In the genomic region with DNA sequence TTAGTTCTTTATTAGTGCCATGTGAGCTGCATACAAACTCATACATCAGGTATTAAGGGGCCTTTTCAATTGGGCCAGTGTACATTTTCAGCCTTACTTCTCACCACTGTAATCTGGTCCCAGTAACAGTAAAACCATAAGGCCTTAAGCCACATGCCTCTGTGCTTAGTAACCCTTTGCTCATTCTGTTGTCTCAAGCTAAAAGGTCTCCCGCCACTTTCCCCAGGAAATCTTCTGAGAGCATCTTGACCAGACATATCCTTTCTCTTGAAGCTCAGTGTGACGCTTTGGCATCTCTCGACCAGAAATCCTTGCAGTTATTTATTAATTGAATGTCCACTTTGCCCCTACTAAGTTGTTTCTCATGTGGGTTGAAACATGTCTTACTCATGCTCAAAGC, we compare ENCODE assay signal across 14 cellular contexts.
"Had no signal": no experiment of that assay in that cellular context is flagged by ENCODE, and none has a peak within 500 bp of the region (broad histone marks: within the 10 kb centered on the region; RNA-seq: fewer than 3 reads in every experiment).

No MANE protein-coding gene starts in this region.

- H3K4me1 ChIP-seq: left lung, testis had no signal

- H3K4me3 ChIP-seq: body of pancreas, left lung, pancreas, testis had no signal

- H3K36me3 ChIP-seq: left lung, pancreas had no signal

- DNase-seq: activated CD4-positive, alpha-beta T cell treated with anti-CD3 and anti-CD28 coated beads, Interleukin-2, amount 10 ng/mL, durations not matched to agents 24 days and 14 days; activated naive CD4-positive, alpha-beta T cell treated with Interleukin-2 at 50 U/mL for 16 hours; activated naive CD8-positive, alpha-beta T cell treated with anti-CD3 and anti-CD28 coated beads, Interleukin-2, amount 50 U/mL, for 24 hours; body of pancreas; cerebellar nuclear complex; dermis blood vessel endothelial cell; left lung; pancreas; stimulated activated CD4-positive, alpha-beta T cell treated with anti-CD3 and anti-CD28 coated beads, Interleukin-4, amount 100 ng/mL, for 4 hours; stimulated activated naive CD8-positive, alpha-beta T cell treated with anti-CD3 and anti-CD28 coated beads, Interleukin-15, amount 100 ng/mL, for 72 hours; testis had no signal

- FAIRE-seq: islet of Langerhans, pancreas had no signal

- H3K27ac ChIP-seq: body of pancreas, left lung, pancreas, testis had no signal

- H3K4me1 Mint-ChIP-seq: activated CD4-positive, alpha-beta T cell treated with anti-CD3 and anti-CD28 coated beads, Interleukin-2, amount 10 ng/mL, durations not matched to agents 24 days and 14 days; activated naive CD8-positive, alpha-beta T cell treated with anti-CD3 and anti-CD28 coated beads, Interleukin-2, amount 50 U/mL, for 24 hours; neural crest cell; stimulated activated naive CD8-positive, alpha-beta T cell treated with anti-CD3 and anti-CD28 coated beads, Interleukin-15, amount 100 ng/mL, for 72 hours; WTC11 had no signal

- H3K27ac Mint-ChIP-seq: activated CD4-positive, alpha-beta T cell treated with anti-CD3 and anti-CD28 coated beads, Interleukin-2, amount 10 ng/mL, durations not matched to agents 24 days and 14 days; activated naive CD8-positive, alpha-beta T cell treated with anti-CD3 and anti-CD28 coated beads, Interleukin-2, amount 50 U/mL, for 24 hours; stimulated activated naive CD8-positive, alpha-beta T cell treated with anti-CD3 and anti-CD28 coated beads, Interleukin-15, amount 100 ng/mL, for 72 hours; WTC11 had no signal

- H3K36me3 Mint-ChIP-seq: WTC11 had no signal

- H3K9me3 Mint-ChIP-seq: activated CD4-positive, alpha-beta T cell treated with anti-CD3 and anti-CD28 coated beads, Interleukin-2, amount 10 ng/mL, durations not matched to agents 24 days and 14 days; activated naive CD8-positive, alpha-beta T cell treated with anti-CD3 and anti-CD28 coated beads, Interleukin-2, amount 50 U/mL, for 24 hours; neural crest cell; stimulated activated naive CD8-positive, alpha-beta T cell treated with anti-CD3 and anti-CD28 coated beads, Interleukin-15, amount 100 ng/mL, for 72 hours; WTC11 had no signal

- H3K27me3 ChIP-seq: body of pancreas, left lung, pancreas, testis had no signal

- H3K4me3 Mint-ChIP-seq: activated CD4-positive, alpha-beta T cell treated with anti-CD3 and anti-CD28 coated beads, Interleukin-2, amount 10 ng/mL, durations not matched to agents 24 days and 14 days; activated naive CD8-positive, alpha-beta T cell treated with anti-CD3 and anti-CD28 coated beads, Interleukin-2, amount 50 U/mL, for 24 hours; neural crest cell; stimulated activated naive CD8-positive, alpha-beta T cell treated with anti-CD3 and anti-CD28 coated beads, Interleukin-15, amount 100 ng/mL, for 72 hours; WTC11 had no signal

- H3K9me3 ChIP-seq: body of pancreas, left lung, pancreas, testis had no signal
